Comparison of ENCODE assay signal across 16 cellular contexts in the genomic region with DNA sequence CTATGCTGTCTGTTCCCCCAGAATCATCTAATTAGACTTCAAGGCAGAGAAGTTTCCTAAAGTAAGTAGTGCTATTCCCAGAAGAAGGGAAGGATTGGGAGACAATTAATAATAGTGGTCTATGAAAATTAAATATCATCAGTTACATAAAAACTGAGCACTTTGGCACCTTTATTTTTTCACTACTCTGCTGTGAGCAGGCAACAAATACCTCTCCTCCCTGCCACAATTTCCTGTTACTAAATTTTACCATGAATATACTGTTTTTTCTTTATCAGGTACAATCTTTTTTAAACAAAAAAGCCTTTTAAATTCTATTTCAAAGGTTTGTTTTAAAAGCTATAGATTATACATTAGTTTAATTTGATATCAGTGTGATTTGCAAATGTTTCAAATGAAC.
"Had no signal": no experiment of that assay in that cellular context is flagged by ENCODE, and none has a peak within 500 bp of the region (broad histone marks: within the 10 kb centered on the region; RNA-seq: fewer than 3 reads in every experiment).

No MANE protein-coding gene starts in this region.

- H3K27me3 ChIP-seq: body of pancreas, neural progenitor cell, tibial artery, uterus had no signal

- H3K9me3 Mint-ChIP-seq: activated T-cell treated with anti-CD3 and anti-CD28 coated beads, Interleukin-2, amount 50 U/mL, for 24 hours; neural progenitor cell had no signal

- ATAC-seq: body of pancreas had no signal

- H3K4me1 Mint-ChIP-seq: neural progenitor cell had no signal

- H3K4me3 ChIP-seq: body of pancreas, neural progenitor cell, tibial artery, uterus had no signal

- H3K27ac ChIP-seq: body of pancreas, neural progenitor cell, parathyroid adenoma, tibial artery, uterus had no signal

- H3K4me3 Mint-ChIP-seq: activated T-cell treated with anti-CD3 and anti-CD28 coated beads, Interleukin-2, amount 50 U/mL, for 24 hours; neural progenitor cell had no signal

- H3K4me1 ChIP-seq: neural progenitor cell, parathyroid adenoma, tibial artery, uterus had no signal

- H3K4me2 ChIP-seq: neural progenitor cell had no signal

- DNase-seq: activated CD4-positive, alpha-beta T cell treated with anti-CD3 and anti-CD28 coated beads for 1 hour; activated gamma-delta T cell treated with Interleukin-2 at 50 U/mL for 16 hours; activated T-cell treated with anti-CD3 and anti-CD28 coated beads, Interleukin-2, amount 50 U/mL, for 24 hours; amniotic stem cell; body of pancreas; central memory CD4-positive, alpha-beta T cell; kidney glomerular epithelial cell; mesendoderm; retina; stimulated activated CD4-positive, alpha-beta T cell treated with anti-CD3 and anti-CD28 coated beads, Interleukin-4, amount 100 ng/mL, for 1 hour; stimulated activated CD8-positive, alpha-beta memory T cell treated with anti-CD3 and anti-CD28 coated beads, Interleukin-4, amount 100 ng/mL, for 48 hours; T1000; tibial artery; uterus had no signal

- H3K36me3 ChIP-seq: neural progenitor cell, tibial artery, uterus had no signal

- H3K79me2 ChIP-seq: parathyroid adenoma had no signal

- H3K9me3 ChIP-seq: body of pancreas, tibial artery, uterus had no signal

- H2AFZ ChIP-seq: neural progenitor cell, parathyroid adenoma had no signal

- H3K27me3 Mint-ChIP-seq: activated T-cell treated with anti-CD3 and anti-CD28 coated beads, Interleukin-2, amount 50 U/mL, for 24 hours had no signal

- H3K36me3 Mint-ChIP-seq: neural progenitor cell had no signal

- H3K27ac Mint-ChIP-seq: activated T-cell treated with anti-CD3 and anti-CD28 coated beads, Interleukin-2, amount 50 U/mL, for 24 hours; neural progenitor cell had no signal
